Comparison of ENCODE assay signal across 10 cellular contexts in the genomic region with DNA sequence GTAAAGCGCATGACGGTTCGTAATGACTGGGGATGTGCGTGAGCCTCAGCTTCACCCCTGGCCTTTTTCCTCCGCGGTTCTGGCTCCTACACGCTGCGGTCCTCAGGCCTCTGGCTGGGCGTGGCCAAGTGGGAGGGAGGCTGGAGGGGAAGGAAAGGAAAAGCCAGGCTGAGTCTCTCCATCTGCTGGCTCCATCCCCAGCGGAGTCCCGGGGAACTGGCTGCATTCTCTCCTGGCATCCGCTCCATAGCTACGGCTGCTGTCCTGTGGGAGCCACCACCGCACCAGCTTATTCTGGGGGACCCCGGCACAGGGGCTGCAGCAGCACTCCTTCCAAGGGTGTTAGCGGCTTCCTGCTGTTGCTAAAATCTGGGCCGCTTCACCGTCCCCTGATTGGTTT.
DNase-seq lines count a peak whose midpoint lies in the region; ATAC-seq and TF ChIP-seq lines count a peak whose summit lies in the region.
"Had no signal": no experiment of that assay in that cellular context is flagged by ENCODE, and none has a peak within 500 bp of the region (broad histone marks: within the 10 kb centered on the region; RNA-seq: fewer than 3 reads in every experiment).

No MANE protein-coding gene starts in this region.

- H3K27ac Mint-ChIP-seq in endodermal cell, result no peak overlapping the region
- peak overlapping the region in 1 of 10 donors; percentile 40 for H3K27ac Mint-ChIP-seq in naive thymus-derived CD8-positive, alpha-beta T cell
- H3K27ac Mint-ChIP-seq: IgD-negative memory B cell had no signal

- H3K4me3 Mint-ChIP-seq in endodermal cell, result no peak overlapping the region
- H3K4me3 Mint-ChIP-seq in naive thymus-derived CD8-positive, alpha-beta T cell, result peak overlapping the region in 4 of 10 donors; percentile 0 to 39 (median 10)
- H3K4me3 Mint-ChIP-seq: central memory CD8-positive, alpha-beta T cell; IgD-negative memory B cell had no signal

- no peaks in the 10 kb centered on the region for H3K9me3 Mint-ChIP-seq in endodermal cell
- H3K9me3 Mint-ChIP-seq in naive thymus-derived CD8-positive, alpha-beta T cell, result no peaks in the 10 kb centered on the region
- H3K9me3 Mint-ChIP-seq: central memory CD8-positive, alpha-beta T cell had no signal

- H3K4me3 ChIP-seq in MG63 (peak overlapping the region; percentile 25; the same call in 1 of the 2 replicates), endodermal cell (ENCODE audit: low read length) (peak overlapping the region; percentile 14), right lobe of liver (no peak overlapping the region), tibial nerve (peak overlapping the region in 1 of 4 donors; percentile 30)

- peak; percentile 13 for TF ChIP-seq CTCF in endodermal cell (conservative IDR thresholded peaks at IDR 0.05)
- TF ChIP-seq CTCF in right lobe of liver (IDR thresholded peaks at IDR 0.05), result no peak
- TF ChIP-seq CTCF in tibial nerve (IDR thresholded peaks at IDR 0.05), result no peak

- POLR2A ChIA-PET in naive thymus-derived CD8-positive, alpha-beta T cell (lab: Charles Lee), result no interaction called here

- H3K36me3 ChIP-seq in MG63 (no peaks in the 10 kb centered on the region), endodermal cell (ENCODE audit: control insufficient read depth, insufficient read depth, low read length) (no peaks in the 10 kb centered on the region), right lobe of liver (no peaks in the 10 kb centered on the region), tibial nerve (no peaks in the 10 kb centered on the region)

- no peak overlapping the region for H3K9ac ChIP-seq in endodermal cell (ENCODE audit: extremely low read depth, low read length, poor library complexity, severe bottlenecking)

- ATAC-seq in right lobe of liver (peak; percentile 56 to 77 (median 66)), GM18907 (IDR thresholded peaks at IDR 0.05; ENCODE audit: unreplicated experiment) (no peak)
- ATAC-seq in naive thymus-derived CD8-positive, alpha-beta T cell, result no peak

- peaks cover 56% of the 10 kb centered on the region for H3K27me3 Mint-ChIP-seq in endodermal cell (ENCODE audit: insufficient read depth)
- peaks cover 22 to 60% (median 42%) of the 10 kb centered on the region in 5 donors for H3K27me3 Mint-ChIP-seq in naive thymus-derived CD8-positive, alpha-beta T cell

- H3K4me1 Mint-ChIP-seq in endodermal cell, result peaks cover 10% of the 10 kb centered on the region
- H3K4me1 Mint-ChIP-seq in naive thymus-derived CD8-positive, alpha-beta T cell, result peaks cover 6 to 15% (median 9%) of the 10 kb centered on the region in 4 donors

- H3K27ac ChIP-seq in endodermal cell (ENCODE audit: low read depth, low read length), result no peak overlapping the region
- H3K27ac ChIP-seq in right lobe of liver, result no peak overlapping the region
- H3K27ac ChIP-seq in tibial nerve, result no peak overlapping the region

- H3K27me3 ChIP-seq in MG63 (no peaks in the 10 kb centered on the region), endodermal cell (ENCODE audit: control insufficient read depth, insufficient read depth, low read length, poor library complexity, severe bottlenecking) (peaks cover 50% of the 10 kb centered on the region), right lobe of liver (no peaks in the 10 kb centered on the region), tibial nerve (peaks cover 2 to 35% of the 10 kb centered on the region in 2 donors)

- DNase-seq in MG63 (peak; percentile 85), endodermal cell (peak; percentile 74), right lobe of liver (peak in 1 of 3 donors; percentile 42), tibial nerve (ENCODE audit: low spot score in 2 of 2) (peak; percentile 22 to 34), NCI-H1092 treated with DMSO at 0.1 percent for 48 hours (lab: John Stamatoyannopoulos, UW) (no peak)
- no peak for DNase-seq in naive thymus-derived CD8-positive, alpha-beta T cell
- DNase-seq: activated CD4-positive, alpha-beta T cell treated with anti-CD3 and anti-CD28 coated beads for 48 hours had no signal

- no peaks in the 10 kb centered on the region for H3K36me3 Mint-ChIP-seq in endodermal cell (ENCODE audit: low read depth)
- H3K36me3 Mint-ChIP-seq in naive thymus-derived CD8-positive, alpha-beta T cell, result no peaks in the 10 kb centered on the region
- H3K36me3 Mint-ChIP-seq: IgD-negative memory B cell had no signal

- no peaks in the 10 kb centered on the region for H3K4me1 ChIP-seq in endodermal cell (ENCODE audit: control insufficient read depth, insufficient read depth, low read length)
- no peaks in the 10 kb centered on the region for H3K4me1 ChIP-seq in right lobe of liver
- peaks cover 0 to 8% (median 0%) of the 10 kb centered on the region in 4 donors for H3K4me1 ChIP-seq in tibial nerve

- TF ChIP-seq POLR2A in right lobe of liver (IDR thresholded peaks at IDR 0.05) (no peak), tibial nerve (IDR thresholded peaks at IDR 0.05) (no peak)

- TF ChIP-seq EP300 in tibial nerve (IDR thresholded peaks at IDR 0.05), result no peak

- H3K9me3 ChIP-seq in MG63, result no peaks in the 10 kb centered on the region
- H3K9me3 ChIP-seq in endodermal cell (ENCODE audit: control insufficient read depth, low read length), result no peaks in the 10 kb centered on the region
- H3K9me3 ChIP-seq in right lobe of liver, result no peaks in the 10 kb centered on the region
- H3K9me3 ChIP-seq in tibial nerve, result no peaks in the 10 kb centered on the region

- WGBS in endodermal cell (ENCODE audit: insufficient coverage in 1 of 2, insufficient read length in 1 of 2), 2 experiments, result 3 to 19% methylated on average over 5 to 18 of the region's 18 CpGs
- WGBS in right lobe of liver (ENCODE audit: insufficient coverage, low coverage, low lambda C conversion rate, missing lambda C conversion rate), result 32% methylated on average over 12 of the region's 18 CpGs
- WGBS in tibial nerve, 2 donors, result 13 to 16% methylated on average over 18 of the region's 18 CpGs

- intact Hi-C loops in right lobe of liver (cut with DNase I), result no loop called here

Comparison
In these comparisons a context has a peak if more than half of its experiments do, and no peak if none do; other contexts are left out.
1. DNase-seq: peak in MG63 (single experiment), endodermal cell (single experiment) and tibial nerve (2 of 2); none in NCI-H1092 treated with DMSO at 0.1 percent for 48 hours (single experiment) and naive thymus-derived CD8-positive, alpha-beta T cell (0 of 10).
2. H3K4me3 ChIP-seq: peak in MG63 (single experiment) and endodermal cell (single experiment); none in right lobe of liver (0 of 3).
3. ATAC-seq: peak in right lobe of liver (4 of 4); none in GM18907 (single experiment) and naive thymus-derived CD8-positive, alpha-beta T cell (0 of 2).